Comparison of ENCODE assay signal across 8 cellular contexts in genomic region chr11:34105957-34106504, GRCh38. TPM values are rescaled to one million over a fixed set of nuclear protein-coding genes. Genes with fewer than 3 reads are reported as not detected.
DNase-seq lines count a peak whose midpoint lies in the region; ATAC-seq and TF ChIP-seq lines count a peak whose summit lies in the region.

No MANE protein-coding gene starts in this region.

- H3K36me3 Mint-ChIP-seq in CD4-positive, alpha-beta T cell (ENCODE audit: low read depth): peaks cover 56% of the 10 kb centered on the region
- H3K36me3 Mint-ChIP-seq in type B pancreatic cell: peaks cover 14% of the 10 kb centered on the region

- peaks cover 71% of the 10 kb centered on the region for H3K4me1 Mint-ChIP-seq in CD4-positive, alpha-beta T cell (ENCODE audit: low read depth)
- peaks cover 24% of the 10 kb centered on the region for H3K4me1 Mint-ChIP-seq in type B pancreatic cell (ENCODE audit: unreplicated experiment)

- peaks cover 4% of the 10 kb centered on the region for H3K27me3 Mint-ChIP-seq in CD4-positive, alpha-beta T cell
- peaks cover 4% of the 10 kb centered on the region for H3K27me3 Mint-ChIP-seq in type B pancreatic cell

- peak overlapping the region; percentile 99 for H3K27ac Mint-ChIP-seq in CD4-positive, alpha-beta T cell
- peak overlapping the region; percentile 99 for H3K27ac Mint-ChIP-seq in type B pancreatic cell

- H3K4me3 ChIP-seq in HL-60 (replicated peaks; ENCODE audit: insufficient read depth, low read length) (peak overlapping the region; percentile 99), astrocyte of the cerebellum (ENCODE audit: low read depth, low read length) (peak overlapping the region; percentile 88), liver (ENCODE audit: low read depth in 1 of 3, low read length in 3 of 3) (peak overlapping the region; percentile 71 to 96 (median 78))

- no peaks in the 10 kb centered on the region for H3K9me3 Mint-ChIP-seq in CD4-positive, alpha-beta T cell
- H3K9me3 Mint-ChIP-seq in type B pancreatic cell: no peaks in the 10 kb centered on the region

- H3K27me3 ChIP-seq in CD4-positive, alpha-beta T cell (ENCODE audit: control insufficient read depth, insufficient read depth, low read length): no peaks in the 10 kb centered on the region
- H3K27me3 ChIP-seq in HL-60 (ENCODE audit: insufficient read depth, poor library complexity, severe bottlenecking) (no peaks in the 10 kb centered on the region), liver (ENCODE audit: control insufficient read depth in 4 of 4, insufficient read depth in 4 of 4, low read length in 3 of 4) (no peaks in the 10 kb centered on the region)

- CTCF ChIA-PET in CD4-positive, alpha-beta T cell (lab: Charles Lee): interaction anchor here (0.7 to 2.3 kb wide), 5 partner anchors 52 to 811 kb away, joined by 3 to 9 read pairs (median 8); no protein-coding TSS in a partner anchor

- 2% methylated on average over 17 of the region's 17 CpGs for WGBS in liver

- H3K27ac ChIP-seq in CD4-positive, alpha-beta T cell (ENCODE audit: low read depth, low read length): peak overlapping the region; percentile 91
- H3K27ac ChIP-seq in HL-60 (replicated peaks): peak overlapping the region; percentile 82
- peak overlapping the region; percentile 83 to 88 for H3K27ac ChIP-seq in liver (ENCODE audit: low read depth in 1 of 2, low read length in 2 of 2)

- H3K4me3 Mint-ChIP-seq in CD4-positive, alpha-beta T cell: peak overlapping the region; percentile 95
- peak overlapping the region; percentile 98 for H3K4me3 Mint-ChIP-seq in type B pancreatic cell

- POLR2A ChIA-PET in CD4-positive, alpha-beta T cell (lab: Charles Lee): interaction anchor here (0.6 to 5.8 kb wide), 23 partner anchors 11 to 810 kb away, joined by 3 to 118 read pairs (median 4); partner anchors contain the start of genes ABTB2, APIP, CAPRIN1 and CAT

- no peak for ATAC-seq in CD4-positive, alpha-beta T cell (ENCODE audit: poor library complexity)
- no peak for ATAC-seq in HG02885 (IDR thresholded peaks at IDR 0.05; ENCODE audit: poor library complexity, unreplicated experiment)

- TF ChIP-seq CTCF in CD4-positive, alpha-beta T cell (IDR thresholded peaks at IDR 0.05): no peak
- no peak for TF ChIP-seq CTCF in HL-60 (IDR thresholded peaks at IDR 0.05; ENCODE audit: insufficient read depth, low read length)
- no peak for TF ChIP-seq CTCF in astrocyte of the cerebellum (IDR thresholded peaks at IDR 0.05; ENCODE audit: low read depth, low read length, missing control alignments)
- TF ChIP-seq CTCF in liver (IDR thresholded peaks at IDR 0.05; ENCODE audit: low read depth, low read length, missing input control): no peak
- no peak for TF ChIP-seq CTCF in type B pancreatic cell (conservative IDR thresholded peaks at IDR 0.05)

- no peak for DNase-seq in CD4-positive, alpha-beta T cell
- no peak for DNase-seq in HL-60 (ENCODE audit: low read depth in 1 of 2, low spot score in 1 of 2)
- no peak for DNase-seq in astrocyte of the cerebellum (ENCODE audit: low read depth)
- no peak for DNase-seq in type B pancreatic cell (ENCODE audit: extremely low spot score, unreplicated experiment)
- no peak for DNase-seq in NCI-H1105 (lab: John Stamatoyannopoulos, UW)
- no peak for DNase-seq in epidermal melanocyte (ENCODE audit: insufficient read length, low spot score)

- peaks cover under 1 to 26% (median 18%) of the 10 kb centered on the region in 4 donors for H3K36me3 ChIP-seq in liver (ENCODE audit: control insufficient read depth in 4 of 4, insufficient read depth in 3 of 4, low read depth in 1 of 4, low read length in 3 of 4)

- H3K9ac ChIP-seq in liver (ENCODE audit: low read depth in 1 of 2, low read length in 2 of 2): peak overlapping the region; percentile 77 to 85

- no peak for TF ChIP-seq RAD21 in liver (IDR thresholded peaks at IDR 0.05)

- no peaks in the 10 kb centered on the region for H3K9me3 ChIP-seq in CD4-positive, alpha-beta T cell (ENCODE audit: control insufficient read depth, low read length)
- no peaks in the 10 kb centered on the region for H3K9me3 ChIP-seq in liver (ENCODE audit: control insufficient read depth in 4 of 4, low read length in 3 of 4)

- intact Hi-C loops in CD4-positive, alpha-beta T cell (cut with DNase I, micrococcal nuclease): loop anchor here (1.0 to 10.0 kb wide), 12 partner anchors 19 to 1059 kb away; partner anchors contain the start of genes APIP (in 2 of the 2), CAPRIN1 (in 2 of the 2), PDHX (in 2 of the 2) and ABTB2 (in 1 of the 2)

- in situ Hi-C loops in astrocyte of the cerebellum (cut with HindIII; ENCODE audit: low sequenced_read_pairs): loop anchor here (5.0 kb wide), 1 partner anchor 41 kb away; no protein-coding TSS in a partner anchor

- H3K4me1 ChIP-seq in liver (ENCODE audit: control insufficient read depth in 4 of 4, insufficient read depth in 4 of 4, low read length in 3 of 4): peaks cover 3 to 26% (median 15%) of the 10 kb centered on the region in 4 donors

TF ChIP-seq in liver, 16 proteins besides CTCF, POLR2A, EP300 and RAD21:
- TF ChIP-seq ATF3 (IDR thresholded peaks at IDR 0.05) (no peak), SP1 (IDR thresholded peaks at IDR 0.05) (no peak), YY1 (IDR thresholded peaks at IDR 0.05) (no peak), REST (IDR thresholded peaks at IDR 0.05) (no peak), GABPA (IDR thresholded peaks at IDR 0.05 in 1 of 2, conservative IDR thresholded peaks at IDR 0.05 in 1 of 2) (no peak), FOXA1 (IDR thresholded peaks at IDR 0.05) (no peak), EGR1 (IDR thresholded peaks at IDR 0.05; ENCODE audit: low read depth in 2 of 2) (no peak), JUND (IDR thresholded peaks at IDR 0.05) (no peak), TAF1 (conservative IDR thresholded peaks at IDR 0.05) (no peak), HNF4G (IDR thresholded peaks at IDR 0.05) (no peak), HNF4A (conservative IDR thresholded peaks at IDR 0.05) (no peak), FOXA2 (IDR thresholded peaks at IDR 0.05) (no peak), MAX (IDR thresholded peaks at IDR 0.05) (no peak), NR2F2 (IDR thresholded peaks at IDR 0.05) (no peak)

RNA-seq across cellular contexts. Expression of gene NAT10, which starts 0.6 kb away (rescaled TPM):
- 10 to 100 TPM; 50.1 to 55.6 TPM for total RNA-seq in CD4-positive, alpha-beta T cell
- total RNA-seq in liver: 10 to 100 TPM; 13.5 to 13.6 TPM
- 10 to 100 TPM in 1 of 2 donors, 1 to 10 TPM in 1; 9.1 to 14.0 TPM for polyA plus RNA-seq in liver
- 46.9 and 63.5 TPM in 2 replicates for total RNA-seq in type B pancreatic cell (ENCODE audit: low replicate concordance)

RNA-seq across cellular contexts. Expression of gene CAPRIN1, which starts 54.5 kb away (rescaled TPM):
- total RNA-seq in CD4-positive, alpha-beta T cell: 100 to 1,000 TPM; 107 TPM
- total RNA-seq in liver (100 to 1,000 TPM in 1 of 2 donors, 10 to 100 TPM in 1; 78.4 to 112 TPM), type B pancreatic cell (ENCODE audit: low replicate concordance) (218 and 277 TPM in 2 replicates)
- polyA plus RNA-seq in liver: 10 to 100 TPM; 19.5 to 34.6 TPM
